19 cellular contexts compared by ENCODE assay signal in genomic region chr4:102723511-102723910, GRCh38. TPM values are rescaled to one million over a fixed set of nuclear protein-coding genes. Genes with fewer than 3 reads are reported as not detected.
A peak's percentile ranks its signal among the peaks of the same experiment; 100 is the strongest.
DNase-seq lines count a peak whose midpoint lies in the region; ATAC-seq and TF ChIP-seq lines count a peak whose summit lies in the region.
"Had no signal": no experiment of that assay in that cellular context is flagged by ENCODE, and none has a peak within 500 bp of the region (broad histone marks: within the 10 kb centered on the region; RNA-seq: fewer than 3 reads in every experiment).

No MANE protein-coding gene starts in this region.

- H3K4me3 ChIP-seq in GM23248 (no peak overlapping the region), fibroblast of the aortic adventitia (ENCODE audit: low read depth, low read length) (no peak overlapping the region)
- H3K4me3 ChIP-seq: BLaER1 treated with 17β-estradiol and CSF1 and Interleukin-3, amounts not matched to agents 10 nM and 100 nM; SJSA1 had no signal

- no peaks in the 10 kb centered on the region for H3F3A ChIP-seq in GM23248 (ENCODE audit: insufficient read depth)

- no peaks in the 10 kb centered on the region for H3K9me3 ChIP-seq in GM23248 (ENCODE audit: low read depth)

- H3K4me2 ChIP-seq in GM23248 (ENCODE audit: unreplicated experiment): no peak overlapping the region
- H3K4me2 ChIP-seq: BLaER1 treated with 17β-estradiol and CSF1 and Interleukin-3, amounts not matched to agents 10 nM and 100 nM had no signal

- H2AFZ ChIP-seq in GM23248: no peak overlapping the region

- H3K4me1 ChIP-seq in GM23248 (ENCODE audit: insufficient read depth): no peaks in the 10 kb centered on the region
- H3K4me1 ChIP-seq: BLaER1 treated with 17β-estradiol and CSF1 and Interleukin-3, amounts not matched to agents 10 nM and 100 nM; SJSA1 had no signal

- in situ Hi-C loops in GM23248 (cut with MboI): no loop called here

- H3K9ac ChIP-seq in GM23248: no peak overlapping the region
- H3K9ac ChIP-seq: BLaER1 treated with 17β-estradiol and CSF1 and Interleukin-3, amounts not matched to agents 10 nM and 100 nM had no signal

- ATAC-seq in GM18907 (IDR thresholded peaks at IDR 0.05; ENCODE audit: unreplicated experiment) (no peak), HG03025 (IDR thresholded peaks at IDR 0.05; ENCODE audit: low FRiP score, unreplicated experiment) (no peak)
- ATAC-seq: PC-3 had no signal

- DNase-seq in NCI-H1436 (lab: John Stamatoyannopoulos, UW) (peak; percentile 12), NCI-H1436 treated with DMSO at 0.1 percent for 48 hours (lab: John Stamatoyannopoulos, UW) (no peak), GM23248 (peak; percentile 2), NCI-H748 treated with DMSO at 0.1 percent for 48 hours (lab: John Stamatoyannopoulos, UW) (peak; percentile 13), fibroblast of the aortic adventitia (ENCODE audit: low read depth) (peak; percentile 10), DMS79 treated with DMSO at 0.1 percent for 48 hours (lab: John Stamatoyannopoulos, UW) (no peak)
- DNase-seq: CD8-positive, alpha-beta memory T cell; EL; H9; Karpas-422; NCI-H2029 treated with DMSO at 0.1 percent for 48 hours; NCI-H226; NCI-H526 treated with DMSO at 0.1 percent for 48 hours; PC-3 had no signal

- no peaks in the 10 kb centered on the region for H3K36me3 ChIP-seq in GM23248 (ENCODE audit: low read depth)

- no peak overlapping the region for H3K27ac ChIP-seq in GM23248
- H3K27ac ChIP-seq: BLaER1 treated with 17β-estradiol and CSF1 and Interleukin-3, amounts not matched to agents 10 nM and 100 nM; RWPE1; SJSA1 had no signal

- TF ChIP-seq CTCF in fibroblast of the aortic adventitia (IDR thresholded peaks at IDR 0.05; ENCODE audit: insufficient read depth, low read length): no peak

- H3K27me3 ChIP-seq in GM23248 (replicated peaks; ENCODE audit: insufficient read depth): no peaks in the 10 kb centered on the region
- H3K27me3 ChIP-seq: BLaER1 treated with 17β-estradiol and CSF1 and Interleukin-3, amounts not matched to agents 10 nM and 100 nM; SJSA1 had no signal

- no peaks in the 10 kb centered on the region for H3K9me2 ChIP-seq in GM23248 (ENCODE audit: insufficient read depth)

- no peaks in the 10 kb centered on the region for H3K79me2 ChIP-seq in GM23248 (ENCODE audit: insufficient read depth)

- H4K20me1 ChIP-seq in GM23248 (ENCODE audit: insufficient read depth): no peaks in the 10 kb centered on the region

RNA-seq across cellular contexts. Expression of gene MANBA, which starts 37.3 kb away (rescaled TPM):
- total RNA-seq in GM23248 (2014; rRNA removed; shearing (Covaris generic)): 20.5 and 23.4 TPM in 2 replicates
- polyA plus RNA-seq in GM23248 (2016; fragmentation: Nextera tagmentation; extraction: Ambion mirVana): 16.2 and 16.6 TPM in 2 replicates
- total RNA-seq in fibroblast of the aortic adventitia (ENCODE audit: low replicate concordance): 32.1 and 74.3 TPM in 2 replicates

Comparison
In these comparisons a context has a peak if more than half of its experiments do, and no peak if none do; other contexts are left out.
1. DNase-seq: peak in NCI-H1436 (single experiment), GM23248 (single experiment), NCI-H748 treated with DMSO at 0.1 percent for 48 hours (single experiment) and fibroblast of the aortic adventitia (single experiment); none in NCI-H1436 treated with DMSO at 0.1 percent for 48 hours (single experiment) and DMS79 treated with DMSO at 0.1 percent for 48 hours (single experiment).